13 cellular contexts compared by ENCODE assay signal in the genomic region with DNA sequence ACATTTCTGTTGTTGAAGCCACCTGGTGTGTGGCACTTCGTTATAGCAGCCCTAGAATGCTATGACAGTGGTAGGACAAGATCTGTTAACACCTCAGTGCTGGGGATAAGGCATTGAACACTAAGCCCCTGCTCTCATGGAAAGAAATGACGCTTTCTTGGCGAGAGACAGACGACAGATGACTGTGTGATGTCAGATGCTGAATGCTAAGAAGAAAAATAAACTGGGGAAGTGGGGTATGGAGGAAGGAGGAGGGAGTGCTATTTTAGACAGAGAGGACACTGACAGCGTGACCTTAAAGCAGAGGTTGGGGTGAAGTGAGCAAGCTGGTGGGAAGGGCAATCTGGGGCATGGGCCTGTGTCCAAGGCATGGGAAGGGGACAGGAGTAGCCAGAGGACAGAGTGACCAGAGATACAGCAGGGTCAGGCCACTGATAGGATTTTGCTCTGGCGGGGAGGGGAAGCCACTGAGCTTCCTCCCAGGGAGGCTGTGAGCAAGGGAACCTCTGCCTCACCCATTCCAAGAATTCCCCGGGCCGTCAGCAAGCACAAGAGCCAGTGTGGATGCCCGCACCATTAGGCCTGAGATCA. TPM values are rescaled to one million over a fixed set of nuclear protein-coding genes. Genes with fewer than 3 reads are reported as not detected.
DNase-seq lines count a peak whose midpoint lies in the region; ATAC-seq and TF ChIP-seq lines count a peak whose summit lies in the region.
"Had no signal": no experiment of that assay in that cellular context is flagged by ENCODE, and none has a peak within 500 bp of the region (broad histone marks: within the 10 kb centered on the region; RNA-seq: fewer than 3 reads in every experiment).

No MANE protein-coding gene starts in this region.

- H3K4me1 Mint-ChIP-seq in chondrocyte (ENCODE audit: low read depth) (peaks cover 4% of the 10 kb centered on the region), natural killer cell (peaks cover 21 to 32% of the 10 kb centered on the region in 2 donors)

- peak; percentile 22 for DNase-seq in GDM1 (lab: John Stamatoyannopoulos, UW)
- peak; percentile 43 for DNase-seq in chondrocyte (ENCODE audit: low spot score)
- no peak for DNase-seq in natural killer cell
- DNase-seq in ecto neural progenitor cell (ENCODE audit: low spot score) = no peak
- DNase-seq in NK-92 treated with Interleukin-12 subunit alpha and Interleukin-12 subunit beta, amount 100 ng/mL, for 24 hours (lab: John Stamatoyannopoulos, UW) = no peak
- DNase-seq: activated CD8-positive, alpha-beta memory T cell treated with anti-CD3 and anti-CD28 coated beads for 24 hours; cortex of kidney; NCI-H2081 treated with DMSO at 0.1 percent for 48 hours; retina had no signal

- peak overlapping the region in 1 of 11 experiments; percentile 6; a peak in 2 of 22 replicates for H3K27ac ChIP-seq in BLaER1 treated with 17β-estradiol and CSF1 and Interleukin-3, amounts not matched to agents 10 nM and 100 nM
- H3K27ac ChIP-seq: C4-2B had no signal

- H3K27me3 Mint-ChIP-seq in chondrocyte (ENCODE audit: low read depth) (no peaks in the 10 kb centered on the region), natural killer cell (ENCODE audit: low read depth in 2 of 2) (no peaks in the 10 kb centered on the region)

- H4K20me1 ChIP-seq in BLaER1 treated with 17β-estradiol and CSF1 and Interleukin-3, amounts not matched to agents 10 nM and 100 nM = no peaks in the 10 kb centered on the region

- no peak overlapping the region for H3K4me3 ChIP-seq in BLaER1 treated with 17β-estradiol and CSF1 and Interleukin-3, amounts not matched to agents 10 nM and 100 nM

- H3K27me3 ChIP-seq in BLaER1 treated with 17β-estradiol and CSF1 and Interleukin-3, amounts not matched to agents 10 nM and 100 nM = no peaks in the 10 kb centered on the region

- H3K9me3 Mint-ChIP-seq in chondrocyte (ENCODE audit: low read depth) (no peaks in the 10 kb centered on the region), natural killer cell (no peaks in the 10 kb centered on the region)

- H3K4me3 Mint-ChIP-seq in chondrocyte (ENCODE audit: unreplicated experiment) = no peak overlapping the region
- H3K4me3 Mint-ChIP-seq in natural killer cell = no peak overlapping the region

- peak overlapping the region in 6 of 11 experiments; percentile 18 to 78 (median 64); a peak in 11 of 22 replicates for H3K4me2 ChIP-seq in BLaER1 treated with 17β-estradiol and CSF1 and Interleukin-3, amounts not matched to agents 10 nM and 100 nM

- H3K36me3 Mint-ChIP-seq in chondrocyte (ENCODE audit: low read depth) (peaks cover 12% of the 10 kb centered on the region), natural killer cell (no peaks in the 10 kb centered on the region)

- H3K9me3 ChIP-seq in BLaER1 treated with 17β-estradiol and CSF1 and Interleukin-3, amounts not matched to agents 10 nM and 100 nM (replicated peaks in 1 of 11) = no peaks in the 10 kb centered on the region

- ATAC-seq in natural killer cell (no peak), HG03342 (IDR thresholded peaks at IDR 0.05; ENCODE audit: unreplicated experiment) (no peak)
- ATAC-seq: HCT116 had no signal

- peaks cover 7 to 46% (median 23%) of the 10 kb centered on the region in 10 experiments for H3K4me1 ChIP-seq in BLaER1 treated with 17β-estradiol and CSF1 and Interleukin-3, amounts not matched to agents 10 nM and 100 nM

- H3K27ac Mint-ChIP-seq in chondrocyte (ENCODE audit: unreplicated experiment) (no peak overlapping the region), natural killer cell (peak overlapping the region; percentile 7 to 78)

- intact Hi-C loops in natural killer cell (cut with micrococcal nuclease) = no loop called here

- no peak for TF ChIP-seq CTCF in chondrocyte (IDR thresholded peaks at IDR 0.05)
- TF ChIP-seq CTCF in natural killer cell (IDR thresholded peaks at IDR 0.05) = no peak

- peak overlapping the region in 2 of 11 experiments; percentile 8 to 14; a peak in 1 of 22 replicates for H3K9ac ChIP-seq in BLaER1 treated with 17β-estradiol and CSF1 and Interleukin-3, amounts not matched to agents 10 nM and 100 nM

- H3K36me3 ChIP-seq in BLaER1 treated with 17β-estradiol and CSF1 and Interleukin-3, amounts not matched to agents 10 nM and 100 nM = peaks cover 18 to 35% (median 24%) of the 10 kb centered on the region in 11 experiments; a peak in 21 of 22 replicates

RNA-seq across cellular contexts. Expression of a gene that starts 15.2 kb away (rescaled TPM):
- total RNA-seq in chondrocyte (17.1 to 23.1 TPM (median 17.8 TPM) in 3 replicates), natural killer cell (10 to 100 TPM; 29.5 to 32.1 (median 31.9) TPM)

RNA-seq across cellular contexts. Expression of a gene that starts 37.0 kb away (rescaled TPM):
- total RNA-seq in chondrocyte (3.4 to 7.4 TPM (median 3.5 TPM) in 3 replicates), natural killer cell (1 to 10 TPM in 2 of 3 donors, under 1 TPM in 1; 0.95 to 1.5 (median 1.2) TPM)

Comparison
In these comparisons a context has a peak if more than half of its experiments do, and no peak if none do; other contexts are left out.
1. DNase-seq: peak in GDM1 (single experiment) and chondrocyte (single experiment); none in natural killer cell (single experiment), ecto neural progenitor cell (single experiment) and NK-92 treated with Interleukin-12 subunit alpha and Interleukin-12 subunit beta, amount 100 ng/mL, for 24 hours (single experiment).